ENCODE assay signal across 34 cellular contexts in genomic region chr6:50956014-50956413, GRCh38.
"Had no signal": no experiment of that assay in that cellular context is flagged by ENCODE, and none has a peak within 500 bp of the region (broad histone marks: within the 10 kb centered on the region; RNA-seq: fewer than 3 reads in every experiment).

No MANE protein-coding gene starts in this region.

- H3K36me3 ChIP-seq: MG63 had no signal

- H3K9me3 ChIP-seq: MG63 had no signal

- H3K4me3 ChIP-seq: MG63 had no signal

- DNase-seq: Karpas-422, Kasumi-1, MG63, MM.1S, MV-4-11, NCI-H1048, NCI-H1092 treated with DMSO at 0.1 percent for 48 hours, NCI-H1105, NCI-H1105 treated with DMSO at 0.1 percent for 48 hours, NCI-H1417, NCI-H1417 treated with DMSO at 0.1 percent for 48 hours, NCI-H1436, NCI-H1436 treated with DMSO at 0.1 percent for 48 hours, NCI-H146, NCI-H1694, NCI-H1694 treated with DMSO at 0.1 percent for 48 hours, NCI-H187, NCI-H187 treated with DMSO at 0.1 percent for 48 hours, NCI-H1930, NCI-H2029, NCI-H2029 treated with DMSO at 0.1 percent for 48 hours, NCI-H2081, NCI-H2081 treated with DMSO at 0.1 percent for 48 hours, NCI-H2107, NCI-H2171, NCI-H2171 treated with DMSO at 0.1 percent for 48 hours, NCI-H2227 treated with DMSO at 0.1 percent for 48 hours, NCI-H226, NCI-H345, NCI-H446, NCI-H446 treated with DMSO at 0.1 percent for 48 hours, NCI-H510A, NCI-H510A treated with DMSO at 0.1 percent for 48 hours, NCI-H524 had no signal

- H3K27me3 ChIP-seq: MG63 had no signal
